ENCODE assay signal across 1 cellular context in the genomic region with DNA sequence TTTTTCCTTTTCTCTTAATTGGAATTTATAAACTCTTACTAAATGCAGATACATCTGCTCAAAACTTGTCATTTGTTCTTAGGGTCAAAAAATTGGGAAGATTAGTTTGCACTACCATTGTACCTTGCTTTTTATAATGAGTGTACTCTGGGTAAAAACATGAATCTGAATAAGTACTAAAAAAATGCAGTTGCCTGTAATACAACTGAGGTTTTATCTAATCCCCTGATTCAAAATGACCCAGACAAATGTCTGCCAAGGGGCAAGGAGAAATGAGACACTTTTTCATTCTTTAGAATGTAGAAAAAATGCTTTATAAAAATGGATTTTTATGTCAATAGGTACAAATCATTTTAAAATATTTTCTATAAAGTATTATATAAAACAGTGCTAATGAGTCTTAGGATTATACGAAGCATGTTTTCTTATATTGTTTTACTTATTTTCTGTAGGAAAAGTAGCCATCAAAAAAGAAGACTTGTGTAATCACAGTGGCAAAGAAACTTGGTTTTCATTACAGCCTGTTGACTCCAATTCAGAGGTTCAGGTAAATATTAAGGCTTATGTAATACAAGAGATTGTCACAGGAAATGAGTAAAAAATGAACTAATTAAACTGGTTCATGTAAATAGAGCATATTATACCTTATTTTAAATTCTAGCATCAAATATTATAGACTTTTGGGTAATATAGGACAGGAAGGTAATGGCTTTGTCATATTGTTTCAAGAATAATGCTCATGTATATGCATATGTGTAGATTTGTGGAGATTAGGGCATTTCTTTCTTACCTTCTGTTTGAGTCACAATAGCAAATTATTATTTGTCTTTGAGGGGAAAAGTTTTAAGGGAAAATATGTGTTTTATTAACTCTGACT.
TF ChIP-seq lines count a peak whose summit lies in the region.

No MANE protein-coding gene starts in this region.

TF ChIP-seq in endothelial cell of umbilical vein, 7 proteins besides CTCF, POLR2A, EP300 and RAD21 (continued from another document):
- no peak for TF ChIP-seq POLR2AphosphoS5 (IDR thresholded peaks at IDR 0.05; ENCODE audit: insufficient read depth, low read depth, low read length)
